23 cellular contexts compared by ENCODE assay signal in genomic region chr7:20153999-20154398, GRCh38.
DNase-seq lines count a peak whose midpoint lies in the region; ATAC-seq and TF ChIP-seq lines count a peak whose summit lies in the region.
"Had no signal": no experiment of that assay in that cellular context is flagged by ENCODE, and none has a peak within 500 bp of the region (broad histone marks: within the 10 kb centered on the region; RNA-seq: fewer than 3 reads in every experiment).

No MANE protein-coding gene starts in this region.

- no peak overlapping the region for H3K9ac ChIP-seq in PC-3 (ENCODE audit: low read length)

- H4K20me1 ChIP-seq in PC-3 (ENCODE audit: low read length): no peaks in the 10 kb centered on the region
- no peaks in the 10 kb centered on the region for H4K20me1 ChIP-seq in hepatocyte (ENCODE audit: insufficient read depth, poor library complexity, severe bottlenecking)

- H2AFZ ChIP-seq in PC-3 (ENCODE audit: low read length) (no peak overlapping the region), hepatocyte (no peak overlapping the region)

- no peak for ATAC-seq in PC-3
- ATAC-seq in gastrocnemius medialis: no peak
- ATAC-seq: activated naive CD8-positive, alpha-beta T cell treated with anti-CD3 and anti-CD28 coated beads, Interleukin-2, amount 50 U/mL, for 24 hours; left ventricle myocardium superior; T-helper 17 cell; upper lobe of right lung had no signal

- no TSS peak for BruUV-seq in PC-3 (replicated peaks; lab: Mats Ljungman, UMichigan)

- WGBS in hepatocyte (ENCODE audit: low lambda C conversion rate, missing lambda C conversion rate): 66% methylated on average over 5 of the region's 5 CpGs
- 68 to 74% methylated on average over 5 of the region's 5 CpGs for WGBS in transverse colon (ENCODE audit: low coverage in 1 of 2), 2 donors

- peaks cover 32% of the 10 kb centered on the region for H3K4me1 ChIP-seq in PC-3 (ENCODE audit: insufficient read depth, low read length)
- H3K4me1 ChIP-seq in hepatocyte (ENCODE audit: insufficient read depth): peaks cover 15% of the 10 kb centered on the region
- H3K4me1 ChIP-seq in transverse colon: peaks cover 0 to 22% (median 2%) of the 10 kb centered on the region in 4 donors
- no peaks in the 10 kb centered on the region for H3K4me1 ChIP-seq in gastrocnemius medialis

- CTCF ChIA-PET in PC-3 (lab: Charles Lee): no interaction called here

- H3K27ac ChIP-seq in PC-3 (ENCODE audit: low read length) (peak overlapping the region; percentile 1; the same call in 1 of the 2 replicates), hepatocyte (peak overlapping the region; percentile 38), transverse colon (peak overlapping the region; percentile 26 to 73 (median 49)), gastrocnemius medialis (no peak overlapping the region)
- H3K27ac ChIP-seq: RWPE1, SK-N-MC, upper lobe of right lung had no signal

- H3K27me3 ChIP-seq in PC-3 (ENCODE audit: low read length): no peaks in the 10 kb centered on the region
- H3K27me3 ChIP-seq in hepatocyte: no peaks in the 10 kb centered on the region
- H3K27me3 ChIP-seq in transverse colon: no peaks in the 10 kb centered on the region
- H3K27me3 ChIP-seq in gastrocnemius medialis: no peaks in the 10 kb centered on the region
- H3K27me3 ChIP-seq: upper lobe of right lung had no signal

- H3K9me2 ChIP-seq in PC-3 (replicated peaks; ENCODE audit: low read length) (no peaks in the 10 kb centered on the region), hepatocyte (replicated peaks; ENCODE audit: insufficient read depth) (no peaks in the 10 kb centered on the region)

- DNase-seq in Daoy (ENCODE audit: low read depth) (peak; percentile 20), PC-3 (peak; percentile 42), hepatocyte (ENCODE audit: low spot score) (no peak), transverse colon (no peak), gastrocnemius medialis (no peak), GOT3 (lab: John Stamatoyannopoulos, UW) (no peak)
- DNase-seq in stimulated activated CD4-positive, alpha-beta T cell treated with anti-CD3 and anti-CD28 coated beads, Interleukin-4, amount 100 ng/mL, for 24 hours: no peak
- DNase-seq: activated effector memory CD4-positive, alpha-beta T cell treated with anti-CD3 and anti-CD28 coated beads, Interleukin-2, amount 50 U/mL, for 16 hours; activated naive CD8-positive, alpha-beta T cell treated with anti-CD3 and anti-CD28 coated beads, Interleukin-2, amount 50 U/mL, for 24 hours; CD4-positive, CD25-positive, alpha-beta regulatory T cell; cerebellar nuclear complex; EL; foreskin melanocyte; KBM-7; left ventricle myocardium superior; NCI-H187; NCI-H2171 treated with DMSO at 0.1 percent for 48 hours; NCI-H524 treated with DMSO at 0.1 percent for 48 hours; posterior cingulate gyrus; T-helper 17 cell; upper lobe of right lung had no signal

- TF ChIP-seq CTCF in PC-3 (conservative IDR thresholded peaks at IDR 0.05; ENCODE audit: low read depth, low read length) (no peak), hepatocyte (IDR thresholded peaks at IDR 0.05; ENCODE audit: poor library complexity) (no peak), transverse colon (IDR thresholded peaks at IDR 0.05) (no peak), gastrocnemius medialis (IDR thresholded peaks at IDR 0.05 in 4 of 5, conservative IDR thresholded peaks at IDR 0.05 in 1 of 5) (no peak)

- POLR2A ChIA-PET in PC-3 (lab: Charles Lee; ENCODE audit: unreplicated experiment): interaction anchor here (0.6 kb wide), 1 partner anchor 860 kb away, joined by 3 read pairs; no protein-coding TSS in a partner anchor

- in situ Hi-C loops in transverse colon (cut with MboI; ENCODE audit: low pct_ligation_motif_present in 1 of 4, low pct_unique_long_range_greater_than_20kb in 1 of 4, low sequenced_read_pairs in 3 of 4): loop anchor here in 3 of 4 donors (10.0 to 25.0 kb wide), 5 partner anchors 158 to 433 kb away; partner anchors contain the start of gene TMEM196 (in 1 of the 3)
- in situ Hi-C loops in gastrocnemius medialis (cut with MboI; ENCODE audit: low sequenced_read_pairs in 4 of 4): no loop called here

- H3K4me3 ChIP-seq in PC-3 (ENCODE audit: low read length) (no peak overlapping the region), hepatocyte (no peak overlapping the region), transverse colon (no peak overlapping the region), gastrocnemius medialis (no peak overlapping the region)
- H3K4me3 ChIP-seq: SK-N-MC, upper lobe of right lung had no signal

- H3K9me3 ChIP-seq in PC-3 (ENCODE audit: low read length): no peaks in the 10 kb centered on the region
- H3K9me3 ChIP-seq in hepatocyte (ENCODE audit: low read depth): no peaks in the 10 kb centered on the region
- H3K9me3 ChIP-seq in transverse colon: no peaks in the 10 kb centered on the region
- no peaks in the 10 kb centered on the region for H3K9me3 ChIP-seq in gastrocnemius medialis
- H3K9me3 ChIP-seq: upper lobe of right lung had no signal

- H3K36me3 ChIP-seq in PC-3 (ENCODE audit: low read depth, low read length): no peaks in the 10 kb centered on the region; the same call in 1 of the 2 replicates
- H3K36me3 ChIP-seq in hepatocyte (replicated peaks; ENCODE audit: insufficient read depth, low read depth): no peaks in the 10 kb centered on the region
- no peaks in the 10 kb centered on the region for H3K36me3 ChIP-seq in transverse colon
- H3K36me3 ChIP-seq in gastrocnemius medialis: no peaks in the 10 kb centered on the region
- H3K36me3 ChIP-seq: upper lobe of right lung had no signal

- H3K4me2 ChIP-seq in PC-3 (ENCODE audit: low read length) (no peak overlapping the region), hepatocyte (no peak overlapping the region)

- H3K79me2 ChIP-seq in PC-3 (ENCODE audit: low read length) (no peaks in the 10 kb centered on the region), hepatocyte (no peaks in the 10 kb centered on the region)

- TF ChIP-seq EP300 in transverse colon (IDR thresholded peaks at IDR 0.05; ENCODE audit: low read depth): no peak

- intact Hi-C loops in PC-3 (cut with micrococcal nuclease) (no loop called here), transverse colon (cut with DNase I; ENCODE audit: low total_unique reads) (no loop called here), gastrocnemius medialis (cut with DNase I; ENCODE audit: low total_unique reads) (no loop called here)

- no peaks in the 10 kb centered on the region for H3F3A ChIP-seq in PC-3 (ENCODE audit: low read length, unreplicated experiment)

- TF ChIP-seq POLR2A in transverse colon (IDR thresholded peaks at IDR 0.05) (no peak), gastrocnemius medialis (IDR thresholded peaks at IDR 0.05) (no peak)

Comparison
In these comparisons a context has a peak if more than half of its experiments do, and no peak if none do; other contexts are left out.
1. DNase-seq: peak in Daoy (single experiment) and PC-3 (single experiment); none in hepatocyte (single experiment), transverse colon (single experiment), gastrocnemius medialis (0 of 2), GOT3 (single experiment) and stimulated activated CD4-positive, alpha-beta T cell treated with anti-CD3 and anti-CD28 coated beads, Interleukin-4, amount 100 ng/mL, for 24 hours (single experiment).
2. H3K27ac ChIP-seq: peak in PC-3 (single experiment), hepatocyte (single experiment) and transverse colon (4 of 4); none in gastrocnemius medialis (0 of 4).
3. in situ Hi-C loops: an anchor here in transverse colon (10.0 to 25.0 kb wide); none called in gastrocnemius medialis.